14 cellular contexts compared by ENCODE assay signal in genomic region chr1:100883963-100884362, GRCh38. TPM values are rescaled to one million over a fixed set of nuclear protein-coding genes. Genes with fewer than 3 reads are reported as not detected.
DNase-seq lines count a peak whose midpoint lies in the region; ATAC-seq and TF ChIP-seq lines count a peak whose summit lies in the region.
"Had no signal": no experiment of that assay in that cellular context is flagged by ENCODE, and none has a peak within 500 bp of the region (broad histone marks: within the 10 kb centered on the region; RNA-seq: fewer than 3 reads in every experiment).

No MANE protein-coding gene starts in this region.

- no peak overlapping the region for H3K23ac ChIP-seq in IMR-90 (ENCODE audit: low read depth, low read length)

- TF ChIP-seq POLR2A in IMR-90 (IDR thresholded peaks at IDR 0.05; ENCODE audit: low read depth, low read length) = no peak

- peak; percentile 19; the same call in 1 of the 2 replicates for TF ChIP-seq RAD21 in IMR-90 (IDR thresholded peaks at IDR 0.05; ENCODE audit: low read length)

- H3K4me1 ChIP-seq in IMR-90 (ENCODE audit: control insufficient read depth, insufficient read depth, low read length) = no peaks in the 10 kb centered on the region
- H3K4me1 ChIP-seq: thyroid gland had no signal

- H3K4ac ChIP-seq in IMR-90 (ENCODE audit: low read depth, low read length) = no peak overlapping the region

- peaks cover 2 to 3% of the 10 kb centered on the region in 2 experiments; a peak in 3 of 4 replicates for H3K79me1 ChIP-seq in IMR-90 (ENCODE audit: low read depth in 1 of 2, low read length in 2 of 2)

- H3K18ac ChIP-seq in IMR-90 (ENCODE audit: low read depth, low read length) = no peak overlapping the region

- 33% methylated on average over 1 of the region's 4 CpGs; no CpG with 5 or more reads in 1 of the 2 experiments for WGBS in IMR-90 (ENCODE audit: extremely low coverage in 2 of 2, insufficient read length in 1 of 2), 2 experiments

- no peak overlapping the region for H3K14ac ChIP-seq in IMR-90 (replicated peaks; ENCODE audit: low read depth, low read length)

- H2AK5ac ChIP-seq in IMR-90 (ENCODE audit: low read depth, low read length) = no peak overlapping the region

- no peak overlapping the region for H3K4me3 ChIP-seq in IMR-90 (ENCODE audit: insufficient read depth, low read depth, low read length)
- H3K4me3 ChIP-seq: thyroid gland had no signal

- H3K9me1 ChIP-seq in IMR-90 (ENCODE audit: insufficient read depth, low read length) = no peaks in the 10 kb centered on the region; the same call in 1 of the 2 replicates

- no peak overlapping the region for H4K8ac ChIP-seq in IMR-90 (ENCODE audit: low read depth in 2 of 2, low read length in 2 of 2)

- no peak overlapping the region for H2BK5ac ChIP-seq in IMR-90 (ENCODE audit: low read depth, low read length, poor library complexity, severe bottlenecking)

- no peak overlapping the region for H4K91ac ChIP-seq in IMR-90 (ENCODE audit: insufficient read depth, low read depth, low read length)

- in situ Hi-C loops in IMR-90 (cut with MboI; ENCODE audit: low sequenced_read_pairs) = loop anchor here (25.0 kb wide), 1 partner anchor 622 kb away; the partner anchor contains the start of gene RTCA

- H4K5ac ChIP-seq in IMR-90 (ENCODE audit: low read depth, low read length) = no peak overlapping the region

- H2BK20ac ChIP-seq in IMR-90 (ENCODE audit: low read depth, low read length) = no peak overlapping the region

- H2BK15ac ChIP-seq in IMR-90 (ENCODE audit: low read depth, low read length) = no peak overlapping the region

- no peak overlapping the region for H2BK120ac ChIP-seq in IMR-90 (ENCODE audit: low read depth, low read length)

- H3K9ac ChIP-seq in IMR-90 (ENCODE audit: low read depth, low read length) = no peak overlapping the region

- no peaks in the 10 kb centered on the region for H3K27me3 ChIP-seq in IMR-90 (ENCODE audit: control insufficient read depth, insufficient read depth, low read length)
- H3K27me3 ChIP-seq: thyroid gland had no signal

- no peak overlapping the region for H3K4me2 ChIP-seq in IMR-90 (ENCODE audit: low read depth, low read length)

- CTCF ChIA-PET in IMR-90 (lab: Yijun Ruan, JAX) = interaction anchor here (0.6 to 1.8 kb wide), 4 partner anchors 256 to 429 kb away, joined by 3 to 5 read pairs (median 4); no protein-coding TSS in a partner anchor

- H2AK9ac ChIP-seq in IMR-90 (replicated peaks; ENCODE audit: low read depth, low read length, poor library complexity) = no peak overlapping the region

- intact Hi-C loops in IMR-90 (cut with micrococcal nuclease) (no loop called here), cardiac septum (cut with DNase I) (no loop called here), Right ventricle myocardium superior (cut with DNase I) (no loop called here)

- H3K56ac ChIP-seq in IMR-90 (ENCODE audit: extremely low read depth, insufficient read depth, low read length) = no peak overlapping the region

- ATAC-seq in IMR-90 (ENCODE audit: low read depth) = peak; percentile 88
- ATAC-seq in Right ventricle myocardium superior (ENCODE audit: poor library complexity) = no peak

- no peaks in the 10 kb centered on the region for H3K36me3 ChIP-seq in IMR-90 (ENCODE audit: control insufficient read depth, insufficient read depth, low read length)
- H3K36me3 ChIP-seq: thyroid gland had no signal

- DNase-seq in AG20443 (ENCODE audit: low spot score) (peak; percentile 61), IMR-90 (peak; percentile 71), amniotic epithelial cell (ENCODE audit: low read depth) (peak; percentile 82), kidney tubule cell (ENCODE audit: low spot score) (peak; percentile 66), cardiac septum (ENCODE audit: low spot score) (no peak), Right ventricle myocardium superior (no peak), iPS-NIHi7 (ENCODE audit: extremely low spot score) (no peak)
- no peak for DNase-seq in activated CD8-positive, alpha-beta memory T cell treated with anti-CD3 and anti-CD28 coated beads, Interleukin-2, amount 50 U/mL, for 48 hours
- DNase-seq: activated CD4-positive, alpha-beta T cell treated with anti-CD3 and anti-CD28 coated beads, Interleukin-2, amount 50 U/mL, for 48 hours; DMS79 treated with DMSO at 0.1 percent for 48 hours; head of caudate nucleus; Kasumi-1; naive B cell; thyroid gland had no signal

- H2AFZ ChIP-seq in IMR-90 (replicated peaks; ENCODE audit: low read length, poor library complexity) = no peak overlapping the region

- peaks cover 2% of the 10 kb centered on the region; the same call in 1 of the 2 replicates for H3K9me3 ChIP-seq in IMR-90 (ENCODE audit: control insufficient read depth, insufficient read depth, low read length)
- H3K9me3 ChIP-seq: thyroid gland had no signal

- POLR2A ChIA-PET in IMR-90 (lab: Charles Lee; ENCODE audit: unreplicated experiment) = interaction anchor here (0.5 kb wide), 1 partner anchor 24 kb away, joined by 3 read pairs; no protein-coding TSS in a partner anchor

- TF ChIP-seq CTCF in IMR-90 (conservative IDR thresholded peaks at IDR 0.05; ENCODE audit: low read depth, low read length) = peak; percentile 21; the same call in 1 of the 2 replicates

- H4K20me1 ChIP-seq in IMR-90 (ENCODE audit: insufficient read depth, low read length) = no peaks in the 10 kb centered on the region

- BruUV-seq in IMR-90 (replicated peaks; lab: Mats Ljungman, UMichigan) = no TSS peak

- no peak overlapping the region for H3K27ac ChIP-seq in IMR-90 (ENCODE audit: insufficient read depth, low read length)
- H3K27ac ChIP-seq: thyroid gland had no signal

- dilution Hi-C loops in IMR-90 (cut with HindIII; ENCODE audit: low sequenced_read_pairs, unreplicated experiment) = loop anchor here (25.0 kb wide), 1 partner anchor 422 kb away; no protein-coding TSS in a partner anchor

TF ChIP-seq in IMR-90, 13 proteins besides CTCF, POLR2A, EP300 and RAD21:
- peak; percentile 47; the same call in 1 of the 2 replicates for TF ChIP-seq CEBPB (IDR thresholded peaks at IDR 0.05; ENCODE audit: low read depth, low read length)
- TF ChIP-seq SMC3 (IDR thresholded peaks at IDR 0.05; ENCODE audit: low read depth, low read length) = 0 out of 2 replicates have a peak, but pooled peaks have one; percentile 3
- TF ChIP-seq RCOR1 (IDR thresholded peaks at IDR 0.05; ENCODE audit: insufficient replicate concordance, low read length) = no peak
- TF ChIP-seq MXI1 (IDR thresholded peaks at IDR 0.05; ENCODE audit: borderline replicate concordance, low read depth, low read length) = peak; percentile 78
- no peak for TF ChIP-seq MAZ (IDR thresholded peaks at IDR 0.05; ENCODE audit: borderline replicate concordance, low read depth, low read length)
- no peak for TF ChIP-seq RFX5 (IDR thresholded peaks at IDR 0.05; ENCODE audit: low read depth, low read length)
- no peak for TF ChIP-seq ELK1 (IDR thresholded peaks at IDR 0.05; ENCODE audit: borderline replicate concordance, low read depth, low read length)
- TF ChIP-seq BHLHE40 (IDR thresholded peaks at IDR 0.05; ENCODE audit: low read depth, low read length) = no peak
- TF ChIP-seq CHD1 (IDR thresholded peaks at IDR 0.05; ENCODE audit: low read depth, low read length) = no peak
- TF ChIP-seq NFE2L2 (IDR thresholded peaks at IDR 0.05; ENCODE audit: low read depth, low read length) = no peak
- TF ChIP-seq MAFK (IDR thresholded peaks at IDR 0.05; ENCODE audit: low read depth, low read length) = no peak
- TF ChIP-seq FOS (IDR thresholded peaks at IDR 0.05; ENCODE audit: low read depth, low read length) = no peak
- TF ChIP-seq USF2 (IDR thresholded peaks at IDR 0.05; ENCODE audit: low read depth, low read length) = no peak

RNA-seq across cellular contexts. Expression of gene EXTL2, which starts 10.7 kb away (rescaled TPM):
- 26.4 and 27.6 TPM in 2 replicates for total RNA-seq in IMR-90 (2012; rRNA removed)
- 19.2 and 24.9 TPM in 2 replicates for polyA plus RNA-seq in IMR-90 (2012; rRNA removed)
- polyA plus RNA-seq in IMR-90 (2012; cell fraction: cytosol; rRNA removed) = 5.0 and 6.2 TPM in 2 replicates
- 5.3 and 39.8 TPM in 2 replicates for polyA plus RNA-seq in IMR-90 (2012; cell fraction: nucleus; rRNA removed; ENCODE audit: low replicate concordance)
- 7.1 TPM for total RNA-seq in cardiac septum
- 7.4 TPM for total RNA-seq in Right ventricle myocardium superior

RNA-seq across cellular contexts. Expression of gene SLC30A7, which starts 11.9 kb away (rescaled TPM):
- total RNA-seq in IMR-90 (2012; rRNA removed) = 60.2 and 87.2 TPM in 2 replicates
- 5.1 and 8.4 TPM in 2 replicates for polyA plus RNA-seq in IMR-90 (2012; rRNA removed)
- 1.5 and 1.9 TPM in 2 replicates for polyA plus RNA-seq in IMR-90 (2012; cell fraction: cytosol; rRNA removed)
- polyA plus RNA-seq in IMR-90 (2012; cell fraction: nucleus; rRNA removed; ENCODE audit: low replicate concordance) = 2.5 and 12.1 TPM in 2 replicates
- total RNA-seq in cardiac septum = 8.5 TPM
- 4.1 TPM for total RNA-seq in Right ventricle myocardium superior

Comparison
In these comparisons a context has a peak if more than half of its experiments do, and no peak if none do; other contexts are left out.
1. DNase-seq: peak in AG20443 (single experiment), IMR-90 (single experiment), amniotic epithelial cell (single experiment) and kidney tubule cell (single experiment); none in cardiac septum (single experiment), Right ventricle myocardium superior (single experiment), activated CD8-positive, alpha-beta memory T cell treated with anti-CD3 and anti-CD28 coated beads, Interleukin-2, amount 50 U/mL, for 48 hours (single experiment) and iPS-NIHi7 (single experiment).